21 cellular contexts compared by ENCODE assay signal in the genomic region with DNA sequence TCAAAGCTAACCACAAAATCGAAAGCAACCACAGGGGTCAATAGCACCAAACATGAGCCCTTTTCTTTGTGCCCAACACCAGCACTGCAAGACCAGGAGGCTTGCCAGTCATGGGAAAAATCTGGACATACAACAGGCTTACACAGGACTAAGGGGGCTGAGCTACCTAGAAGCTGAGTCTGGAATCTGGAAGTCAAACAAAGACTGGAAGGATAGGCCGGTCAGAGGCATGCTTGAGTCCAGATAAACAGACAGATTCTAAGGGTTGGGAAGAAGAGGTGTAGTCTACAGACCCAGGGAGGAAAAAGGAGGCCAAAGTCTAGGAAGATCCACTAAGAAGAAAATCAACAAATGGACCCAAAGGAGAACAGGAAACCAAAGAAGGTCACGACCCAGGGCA.
A peak's percentile ranks its signal among the peaks of the same experiment; 100 is the strongest.
DNase-seq lines count a peak whose midpoint lies in the region; TF ChIP-seq lines count a peak whose summit lies in the region.
"Had no signal": no experiment of that assay in that cellular context is flagged by ENCODE, and none has a peak within 500 bp of the region (broad histone marks: within the 10 kb centered on the region; RNA-seq: fewer than 3 reads in every experiment).

No MANE protein-coding gene starts in this region.

- no peak overlapping the region for H3K9ac ChIP-seq in BLaER1
- H3K9ac ChIP-seq: SK-N-SH had no signal

- TF ChIP-seq CTCF in hepatocyte (IDR thresholded peaks at IDR 0.05; ENCODE audit: poor library complexity) (no peak), osteoblast (IDR thresholded peaks at IDR 0.05; ENCODE audit: extremely low read depth, low read depth, low read length) (no peak), prostate gland (IDR thresholded peaks at IDR 0.05) (no peak)

- H3K36me3 ChIP-seq in BLaER1 (no peaks in the 10 kb centered on the region), hepatocyte (replicated peaks; ENCODE audit: insufficient read depth, low read depth) (no peaks in the 10 kb centered on the region), osteoblast (ENCODE audit: insufficient read depth, low read length) (peaks cover 3% of the 10 kb centered on the region), prostate gland (no peaks in the 10 kb centered on the region)
- H3K36me3 ChIP-seq: uterus had no signal

- DNase-seq in LHCN-M2 (ENCODE audit: low read depth) = peak; percentile 19
- DNase-seq in hepatocyte (ENCODE audit: low spot score) = no peak
- no peak for DNase-seq in osteoblast (ENCODE audit: insufficient read length, low spot score, missing footprints)
- DNase-seq in stimulated activated CD4-positive, alpha-beta T cell treated with anti-CD3 and anti-CD28 coated beads, Interleukin-4, amount 100 ng/mL, for 1 hour = no peak
- no peak for DNase-seq in prostate gland (ENCODE audit: low spot score)
- DNase-seq in NCI-H2171 treated with DMSO at 0.1 percent for 48 hours (lab: John Stamatoyannopoulos, UW) = no peak
- DNase-seq in stimulated activated CD4-positive, alpha-beta T cell treated with anti-CD3 and anti-CD28 coated beads, Interleukin-4, amount 100 ng/mL, for 4 hours = no peak
- DNase-seq: activated CD4-positive, alpha-beta memory T cell treated with anti-CD3 and anti-CD28 coated beads, Interleukin-2, amount 10 ng/mL, durations not matched to agents 7 days and 5 days; activated CD4-positive, CD25-positive, alpha-beta regulatory T cell; activated gamma-delta T cell treated with Interleukin-2 at 50 U/mL for 16 hours; activated T-cell treated with anti-CD3 and anti-CD28 coated beads for 4 hours; foreskin melanocyte; GF-D8; KG1; kidney; natural killer cell; NCI-H187; NCI-H345; SK-N-SH; uterus had no signal

- no peaks in the 10 kb centered on the region for H4K20me1 ChIP-seq in BLaER1
- H4K20me1 ChIP-seq in hepatocyte (ENCODE audit: insufficient read depth, poor library complexity, severe bottlenecking) = peaks cover 10% of the 10 kb centered on the region
- H4K20me1 ChIP-seq in osteoblast (ENCODE audit: insufficient read depth, low read length) = peaks cover 38% of the 10 kb centered on the region

- TF ChIP-seq POLR2A in prostate gland (IDR thresholded peaks at IDR 0.05) = no peak

- 0 out of 2 replicates have a peak overlapping the region, but pooled peaks have one; percentile 29 for H3K27ac ChIP-seq in BLaER1
- peak overlapping the region; percentile 44 for H3K27ac ChIP-seq in hepatocyte
- peak overlapping the region; percentile 46 for H3K27ac ChIP-seq in osteoblast (ENCODE audit: low read depth, low read length)
- H3K27ac ChIP-seq in prostate gland = no peak overlapping the region
- H3K27ac ChIP-seq: uterus had no signal

- H2AFZ ChIP-seq in hepatocyte = no peak overlapping the region
- H2AFZ ChIP-seq in osteoblast (ENCODE audit: low read length) = no peak overlapping the region

- H3K4me3 ChIP-seq in BLaER1 = no peak overlapping the region
- H3K4me3 ChIP-seq in hepatocyte = no peak overlapping the region
- H3K4me3 ChIP-seq in osteoblast (ENCODE audit: insufficient read depth, low read length) = no peak overlapping the region
- H3K4me3 ChIP-seq in prostate gland = no peak overlapping the region
- H3K4me3 ChIP-seq: uterus had no signal

- H3K4me1 ChIP-seq in BLaER1 (peaks cover 30% of the 10 kb centered on the region), hepatocyte (ENCODE audit: insufficient read depth) (peaks cover 10% of the 10 kb centered on the region), osteoblast (ENCODE audit: insufficient read depth, low read length) (peaks cover 25% of the 10 kb centered on the region), prostate gland (replicated peaks) (peaks cover 5% of the 10 kb centered on the region)
- H3K4me1 ChIP-seq: uterus had no signal

- H3K4me2 ChIP-seq in BLaER1 = peak overlapping the region; percentile 50
- H3K4me2 ChIP-seq in hepatocyte = no peak overlapping the region
- H3K4me2 ChIP-seq in osteoblast (ENCODE audit: insufficient read depth, low read length) = no peak overlapping the region
- H3K4me2 ChIP-seq: SK-N-SH had no signal

- WGBS in hepatocyte (ENCODE audit: low lambda C conversion rate, missing lambda C conversion rate) = 60% methylated on average over 3 of the region's 3 CpGs
- 81% methylated on average over 3 of the region's 3 CpGs for WGBS in prostate gland

- H3K9me2 ChIP-seq in hepatocyte (replicated peaks; ENCODE audit: insufficient read depth) = no peaks in the 10 kb centered on the region
- H3K9me2 ChIP-seq: SK-N-SH had no signal

- intact Hi-C loops in prostate gland (cut with DNase I) = no loop called here

- H3K79me2 ChIP-seq in hepatocyte (peaks cover 71% of the 10 kb centered on the region), osteoblast (ENCODE audit: insufficient read depth, low read length) (peaks cover 96% of the 10 kb centered on the region)

- H3K27me3 ChIP-seq in BLaER1 (no peaks in the 10 kb centered on the region), hepatocyte (no peaks in the 10 kb centered on the region), osteoblast (ENCODE audit: insufficient read depth, low read length) (no peaks in the 10 kb centered on the region), prostate gland (replicated peaks; ENCODE audit: insufficient read depth) (no peaks in the 10 kb centered on the region)
- H3K27me3 ChIP-seq: uterus had no signal

- peaks cover 11% of the 10 kb centered on the region for H3K9me3 ChIP-seq in BLaER1
- peaks cover 5% of the 10 kb centered on the region for H3K9me3 ChIP-seq in hepatocyte (ENCODE audit: low read depth)
- no peaks in the 10 kb centered on the region for H3K9me3 ChIP-seq in osteoblast (ENCODE audit: low read depth, low read length)
- no peaks in the 10 kb centered on the region for H3K9me3 ChIP-seq in prostate gland
- H3K9me3 ChIP-seq: SK-N-SH, uterus had no signal

Comparison
In these comparisons a context has a peak if more than half of its experiments do, and no peak if none do; other contexts are left out.
1. H3K27ac ChIP-seq: peak in BLaER1 (single experiment), hepatocyte (single experiment) and osteoblast (single experiment); none in prostate gland (0 of 2).